ENCODE assay signal across 10 cellular contexts in genomic region chr3:127699098-127699945, GRCh38. TPM values are rescaled to one million over a fixed set of nuclear protein-coding genes. Genes with fewer than 3 reads are reported as not detected.
DNase-seq lines count a peak whose midpoint lies in the region; ATAC-seq, FAIRE-seq and TF ChIP-seq lines count a peak whose summit lies in the region.
"Had no signal": no experiment of that assay in that cellular context is flagged by ENCODE, and none has a peak within 500 bp of the region (broad histone marks: within the 10 kb centered on the region; RNA-seq: fewer than 3 reads in every experiment).

No MANE protein-coding gene starts in this region.

- no peak for TF ChIP-seq RAD21 in A549 (conservative IDR thresholded peaks at IDR 0.05 in 1 of 2, IDR thresholded peaks at IDR 0.05 in 1 of 2)

- WGBS in A549 (ENCODE audit: missing lambda C conversion rate): 53% methylated on average over 5 of the region's 5 CpGs

- CTCF ChIA-PET in A549 (lab: Yijun Ruan, JAX): interaction anchor here (0.8 to 12.9 kb wide), 6 partner anchors 12 to 434 kb away, joined by 3 to 111 read pairs (median 5); no protein-coding TSS in a partner anchor

- H3K4me3 ChIP-seq in A549 (no peak overlapping the region), osteoblast (ENCODE audit: insufficient read depth, low read length) (no peak overlapping the region)

- POLR2A ChIA-PET in A549 (lab: Yijun Ruan, JAX): no interaction called here

- no peak for TF ChIP-seq POLR2A in A549 (IDR thresholded peaks at IDR 0.05; ENCODE audit: low read length)
- no peak for TF ChIP-seq POLR2A in erythroblast (IDR thresholded peaks at IDR 0.05; ENCODE audit: low read length)

- no peak for FAIRE-seq in A549 (lab: Jason Lieb, UNC)
- FAIRE-seq: endothelial cell of umbilical vein had no signal

- H3K36me3 ChIP-seq in osteoblast (ENCODE audit: insufficient read depth, low read length): no peaks in the 10 kb centered on the region

- no peaks in the 10 kb centered on the region for H3K79me2 ChIP-seq in osteoblast (ENCODE audit: insufficient read depth, low read length)

- H3K27ac ChIP-seq in A549 (peak overlapping the region; percentile 32 to 87; a peak in 4 of 6 replicates), osteoblast (ENCODE audit: low read depth, low read length) (peak overlapping the region; percentile 85)

- no peak for TF ChIP-seq EP300 in A549 (IDR thresholded peaks at IDR 0.05)

- no peak for ATAC-seq in A549
- ATAC-seq in esophagus mucosa: peak; percentile 34
- ATAC-seq in GM18498 (IDR thresholded peaks at IDR 0.05; ENCODE audit: unreplicated experiment): no peak
- no peak for ATAC-seq in HG03378 (IDR thresholded peaks at IDR 0.05; ENCODE audit: unreplicated experiment)

- H3K4me1 ChIP-seq in A549: peaks cover 59% of the 10 kb centered on the region
- peaks cover 27% of the 10 kb centered on the region for H3K4me1 ChIP-seq in osteoblast (ENCODE audit: insufficient read depth, low read length)

- no peaks in the 10 kb centered on the region for H3K27me3 ChIP-seq in osteoblast (ENCODE audit: insufficient read depth, low read length)

- no peaks in the 10 kb centered on the region for H4K20me1 ChIP-seq in osteoblast (ENCODE audit: insufficient read depth, low read length)

- no peak for DNase-seq in A549 (ENCODE audit: low read depth in 1 of 2, low spot score in 1 of 2)
- peak; percentile 100 for DNase-seq in NCI-H524 treated with DMSO at 0.1 percent for 48 hours (lab: John Stamatoyannopoulos, UW)
- DNase-seq in osteoblast (ENCODE audit: insufficient read length, low spot score, missing footprints): no peak
- DNase-seq in erythroblast (lab: John Stamatoyannopoulos, UW): no peak
- no peak for DNase-seq in T-helper 1 cell
- DNase-seq: NCI-H1436 had no signal

- TF ChIP-seq CTCF in A549 (IDR thresholded peaks at IDR 0.05) (no peak), osteoblast (IDR thresholded peaks at IDR 0.05; ENCODE audit: extremely low read depth, low read depth, low read length) (no peak)

- H3K4me2 ChIP-seq in A549 (peak overlapping the region; percentile 14; the same call in 1 of the 3 replicates), osteoblast (ENCODE audit: insufficient read depth, low read length) (no peak overlapping the region)

- H2AFZ ChIP-seq in osteoblast (ENCODE audit: low read length): no peak overlapping the region

- H3K9me3 ChIP-seq in A549 (peaks cover 3% of the 10 kb centered on the region; the same call in 1 of the 3 replicates), osteoblast (ENCODE audit: low read depth, low read length) (no peaks in the 10 kb centered on the region)

TF ChIP-seq in A549, 52 proteins besides CTCF, POLR2A, EP300 and RAD21:
- TF ChIP-seq JUN (IDR thresholded peaks at IDR 0.05) (no peak), HMGXB4 (CRISPR knock-in tag; IDR thresholded peaks at IDR 0.05; ENCODE audit: borderline replicate concordance) (no peak), PBX3 (IDR thresholded peaks at IDR 0.05) (no peak), RCOR1 (IDR thresholded peaks at IDR 0.05; ENCODE audit: low read depth, low read length) (no peak), ZC3H11A (IDR thresholded peaks at IDR 0.05) (no peak), CBX8 (IDR thresholded peaks at IDR 0.05) (no peak), SREBF2 (IDR thresholded peaks at IDR 0.05) (no peak), CHD4 (IDR thresholded peaks at IDR 0.05; ENCODE audit: borderline replicate concordance) (no peak), HOXA7 (CRISPR knock-in tag; IDR thresholded peaks at IDR 0.05) (no peak), CEBPB (IDR thresholded peaks at IDR 0.05) (no peak), REST (IDR thresholded peaks at IDR 0.05) (no peak), FOXS1 (CRISPR knock-in tag; IDR thresholded peaks at IDR 0.05) (no peak), HEYL (CRISPR knock-in tag; IDR thresholded peaks at IDR 0.05) (no peak)

RNA-seq across cellular contexts. Expression of gene ABTB1, which starts 26.6 kb away (rescaled TPM):
- polyA plus RNA-seq in A549 (2011; rRNA removed) (9.7 and 10.7 TPM in 2 replicates), A549 (2017; fragmentation: RNase III; extraction: RNeasy Plus Mini Kit Qiagen cat#74134 plus additional on column Dnase treatment) (8.1 to 13.2 TPM (median 11.7 TPM) in 3 replicates)
- 15.1 and 18.9 TPM in 2 replicates for polyA plus RNA-seq in A549 (2012; cell fraction: cytosol; rRNA removed)
- polyA plus RNA-seq in A549 (2012; cell fraction: nucleus; rRNA removed): 73.1 and 77.2 TPM in 2 replicates
- polyA minus RNA-seq in A549 (2011; rRNA and poly(A)+ RNA removed): 20.7 and 25.8 TPM in 2 replicates
- total RNA-seq in esophagus mucosa (6.4 TPM), osteoblast (14.7 and 17.7 TPM in 2 replicates)
